Comparison of ENCODE assay signal across 29 cellular contexts in the genomic region with DNA sequence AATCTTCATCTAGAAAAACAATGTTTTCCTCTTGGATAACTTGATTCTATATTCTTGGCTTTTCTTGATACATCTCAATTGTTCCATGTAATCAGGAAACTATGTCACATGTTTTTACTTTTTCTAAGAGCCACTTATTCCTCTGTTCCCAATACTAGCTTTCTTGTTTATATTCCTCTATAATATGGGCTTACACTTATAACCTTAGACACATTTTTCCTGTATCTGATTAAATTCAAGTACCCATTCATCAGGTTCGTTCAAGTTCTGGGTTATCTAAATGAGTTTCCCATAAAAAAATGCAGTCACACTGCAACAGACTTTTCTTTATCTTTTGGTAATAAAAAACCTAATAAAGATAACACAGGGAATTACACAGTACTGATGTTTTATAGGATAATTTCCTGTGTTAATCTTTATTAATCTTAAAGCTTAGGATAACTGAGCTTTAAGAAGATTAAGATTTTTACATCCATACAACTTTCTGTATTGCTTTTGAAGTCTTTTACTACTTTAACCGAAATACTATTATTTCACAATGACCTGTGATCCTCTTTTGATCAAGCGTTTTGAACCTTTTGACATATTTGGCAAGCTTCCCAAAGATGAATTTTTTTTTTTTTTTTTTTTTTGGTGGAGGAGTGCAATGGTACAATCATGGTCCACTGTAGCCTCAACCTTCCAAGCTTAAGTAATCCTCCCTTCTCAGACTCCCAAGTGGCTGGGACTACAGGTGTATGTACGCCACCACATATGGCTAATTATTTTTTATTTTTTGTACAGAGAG. TPM values are rescaled to one million over a fixed set of nuclear protein-coding genes. Genes with fewer than 3 reads are reported as not detected.
DNase-seq lines count a peak whose midpoint lies in the region; ATAC-seq and TF ChIP-seq lines count a peak whose summit lies in the region.
"Had no signal": no experiment of that assay in that cellular context is flagged by ENCODE, and none has a peak within 500 bp of the region (broad histone marks: within the 10 kb centered on the region; RNA-seq: fewer than 3 reads in every experiment).

No MANE protein-coding gene starts in this region.

- DNase-seq in A172 (ENCODE audit: low spot score) (peak; percentile 10), HFFc6 (no peak), mesothelial cell of epicardium (ENCODE audit: low spot score in 2 of 2, unreplicated experiment in 2 of 2) (no peak), AG20443 (ENCODE audit: low spot score) (no peak), SKM-1 treated with dmso at 0.1 percent for 144 hours (lab: John Stamatoyannopoulos, UW; ENCODE audit: unreplicated experiment) (no peak), NCI-H1417 (lab: John Stamatoyannopoulos, UW) (no peak)
- no peak for DNase-seq in activated T-helper 1 cell treated with anti-CD3 and anti-CD28 coated beads, Interleukin-12 subunit alpha, Interleukin-12 subunit beta, Interleukin-2, Interleukin-4 antibody, amounts not matched to agents 30 ng/mL and 10 ng/mL and 1 ng/mL, durations not matched to agents 14 hours and 24 hours and 36 hours (ENCODE audit: low spot score)
- DNase-seq: activated CD4-positive, alpha-beta memory T cell treated with anti-CD3 and anti-CD28 coated beads for 36 hours; activated CD8-positive, alpha-beta memory T cell treated with anti-CD3 and anti-CD28 coated beads, Interleukin-2, amount 50 U/mL, for 4 hours; activated naive CD4-positive, alpha-beta T cell treated with anti-CD3 and anti-CD28 coated beads, Interleukin-2, amount 50 U/mL, for 16 hours; amniotic stem cell; Caco-2; DND-41; effector CD8-positive, alpha-beta T cell; erythroblast; foreskin fibroblast; heart right ventricle; Kasumi-1; NCI-H1048; NCI-H1694 treated with DMSO at 0.1 percent for 48 hours; NCI-H524; Peyer's patch; SIG-M5; stimulated activated naive CD8-positive, alpha-beta T cell treated with anti-CD3 and anti-CD28 coated beads, Interleukin-15, amount 100 ng/mL, for 72 hours; T-helper 1 cell had no signal

- peaks cover 3% of the 10 kb centered on the region for H3K36me3 Mint-ChIP-seq in HFFc6 (ENCODE audit: low read depth)
- H3K36me3 Mint-ChIP-seq in activated T-helper 1 cell treated with anti-CD3 and anti-CD28 coated beads, Interleukin-12 subunit alpha, Interleukin-12 subunit beta, Interleukin-2, Interleukin-4 antibody, amounts not matched to agents 30 ng/mL and 10 ng/mL and 1 ng/mL, durations not matched to agents 14 hours and 24 hours and 36 hours (ENCODE audit: low read depth), result peaks cover 20% of the 10 kb centered on the region
- H3K36me3 Mint-ChIP-seq in mesothelial cell of epicardium, result peaks cover 22% of the 10 kb centered on the region

- intact Hi-C loops in activated T-helper 1 cell treated with anti-CD3 and anti-CD28 coated beads, Interleukin-12 subunit alpha, Interleukin-12 subunit beta, Interleukin-2, Interleukin-4 antibody, amounts not matched to agents 30 ng/mL and 10 ng/mL and 1 ng/mL, durations not matched to agents 14 hours and 24 hours and 36 hours (cut with micrococcal nuclease), result loop anchor here (10.0 kb wide), 1 partner anchor 551 kb away; no protein-coding TSS in a partner anchor

- H3K4me3 Mint-ChIP-seq in HFFc6 (no peak overlapping the region), mesothelial cell of epicardium (no peak overlapping the region)
- H3K4me3 Mint-ChIP-seq in activated T-helper 1 cell treated with anti-CD3 and anti-CD28 coated beads, Interleukin-12 subunit alpha, Interleukin-12 subunit beta, Interleukin-2, Interleukin-4 antibody, amounts not matched to agents 30 ng/mL and 10 ng/mL and 1 ng/mL, durations not matched to agents 14 hours and 24 hours and 36 hours, result no peak overlapping the region
- H3K4me3 Mint-ChIP-seq: activated CD4-positive, alpha-beta memory T cell treated with anti-CD3 and anti-CD28 coated beads for 36 hours; stimulated activated naive CD8-positive, alpha-beta T cell treated with anti-CD3 and anti-CD28 coated beads, Interleukin-15, amount 100 ng/mL, for 72 hours had no signal

- H3K9me3 Mint-ChIP-seq in HFFc6, result peaks cover 3% of the 10 kb centered on the region
- H3K9me3 Mint-ChIP-seq in activated T-helper 1 cell treated with anti-CD3 and anti-CD28 coated beads, Interleukin-12 subunit alpha, Interleukin-12 subunit beta, Interleukin-2, Interleukin-4 antibody, amounts not matched to agents 30 ng/mL and 10 ng/mL and 1 ng/mL, durations not matched to agents 14 hours and 24 hours and 36 hours, result peaks cover 3% of the 10 kb centered on the region
- peaks cover 3% of the 10 kb centered on the region for H3K9me3 Mint-ChIP-seq in mesothelial cell of epicardium
- H3K9me3 Mint-ChIP-seq: activated CD4-positive, alpha-beta memory T cell treated with anti-CD3 and anti-CD28 coated beads for 36 hours had no signal

- TF ChIP-seq CTCF in HFFc6 (IDR thresholded peaks at IDR 0.05) (no peak), mesothelial cell of epicardium (IDR thresholded peaks at IDR 0.05; ENCODE audit: unreplicated experiment) (no peak)

- H3K27me3 Mint-ChIP-seq in HFFc6 (ENCODE audit: insufficient read depth) (no peaks in the 10 kb centered on the region), mesothelial cell of epicardium (ENCODE audit: low read depth) (peaks cover 2% of the 10 kb centered on the region)
- H3K27me3 Mint-ChIP-seq in activated T-helper 1 cell treated with anti-CD3 and anti-CD28 coated beads, Interleukin-12 subunit alpha, Interleukin-12 subunit beta, Interleukin-2, Interleukin-4 antibody, amounts not matched to agents 30 ng/mL and 10 ng/mL and 1 ng/mL, durations not matched to agents 14 hours and 24 hours and 36 hours (ENCODE audit: insufficient read depth), result no peaks in the 10 kb centered on the region
- H3K27me3 Mint-ChIP-seq: activated CD4-positive, alpha-beta memory T cell treated with anti-CD3 and anti-CD28 coated beads for 36 hours; stimulated activated naive CD8-positive, alpha-beta T cell treated with anti-CD3 and anti-CD28 coated beads, Interleukin-15, amount 100 ng/mL, for 72 hours had no signal

- peaks cover 6% of the 10 kb centered on the region for H3K4me1 Mint-ChIP-seq in HFFc6 (ENCODE audit: low read depth)
- H3K4me1 Mint-ChIP-seq in activated T-helper 1 cell treated with anti-CD3 and anti-CD28 coated beads, Interleukin-12 subunit alpha, Interleukin-12 subunit beta, Interleukin-2, Interleukin-4 antibody, amounts not matched to agents 30 ng/mL and 10 ng/mL and 1 ng/mL, durations not matched to agents 14 hours and 24 hours and 36 hours (ENCODE audit: low read depth), result peaks cover 7% of the 10 kb centered on the region
- H3K4me1 Mint-ChIP-seq in mesothelial cell of epicardium, result peaks cover 7% of the 10 kb centered on the region

- H3K27ac Mint-ChIP-seq in HFFc6 (peak overlapping the region; percentile 24), mesothelial cell of epicardium (peak overlapping the region; percentile 76)
- peak overlapping the region; percentile 55 for H3K27ac Mint-ChIP-seq in activated T-helper 1 cell treated with anti-CD3 and anti-CD28 coated beads, Interleukin-12 subunit alpha, Interleukin-12 subunit beta, Interleukin-2, Interleukin-4 antibody, amounts not matched to agents 30 ng/mL and 10 ng/mL and 1 ng/mL, durations not matched to agents 14 hours and 24 hours and 36 hours
- H3K27ac Mint-ChIP-seq: activated CD4-positive, alpha-beta memory T cell treated with anti-CD3 and anti-CD28 coated beads for 36 hours; stimulated activated naive CD8-positive, alpha-beta T cell treated with anti-CD3 and anti-CD28 coated beads, Interleukin-15, amount 100 ng/mL, for 72 hours had no signal

- ATAC-seq in GM21717 (IDR thresholded peaks at IDR 0.05; ENCODE audit: unreplicated experiment), result no peak
- ATAC-seq: HCT116; heart right ventricle; stimulated activated naive CD8-positive, alpha-beta T cell treated with anti-CD3 and anti-CD28 coated beads, Interleukin-15, amount 100 ng/mL, for 72 hours had no signal

RNA-seq across cellular contexts. Expression of a gene that starts 44.3 kb away (rescaled TPM):
- 0.26 TPM in 1 of 2 replicates, not detected in the other for total RNA-seq in A172 (2014; rRNA removed; shearing (Covaris generic))
- under 1 TPM in 1 of 6 experiments, not detected in 5; 0.09 TPM for total RNA-seq in HFFc6 (2021; fragmentation: NEBNext Ultra II Directional; extraction: Animal tissue kit (Norgen Biotek cat#: 25700))
- total RNA-seq in activated T-helper 1 cell treated with anti-CD3 and anti-CD28 coated beads, Interleukin-12 subunit alpha, Interleukin-12 subunit beta, Interleukin-2, Interleukin-4 antibody, amounts not matched to agents 30 ng/mL and 10 ng/mL and 1 ng/mL, durations not matched to agents 14 hours and 24 hours and 36 hours, result 0.18 and 0.42 TPM in 2 replicates
- total RNA-seq in mesothelial cell of epicardium, result 0.18 to 0.44 TPM (median 0.27 TPM) in 3 replicates
- total RNA-seq: activated CD4-positive, alpha-beta memory T cell treated with anti-CD3 and anti-CD28 coated beads for 36 hours; Caco-2; heart right ventricle; lung; skeletal muscle tissue had no signal

RNA-seq across cellular contexts. Expression of a gene that starts 54.0 kb away (rescaled TPM):
- 38.8 and 50.8 TPM in 2 replicates for total RNA-seq in A172 (2014; rRNA removed; shearing (Covaris generic))
- total RNA-seq in HFFc6 (2021; fragmentation: NEBNext Ultra II Directional; extraction: Animal tissue kit (Norgen Biotek cat#: 25700)), result 10 to 100 TPM; 23.1 to 40.8 (median 30.0) TPM
- 69.5 and 72.2 TPM in 2 replicates for total RNA-seq in activated T-helper 1 cell treated with anti-CD3 and anti-CD28 coated beads, Interleukin-12 subunit alpha, Interleukin-12 subunit beta, Interleukin-2, Interleukin-4 antibody, amounts not matched to agents 30 ng/mL and 10 ng/mL and 1 ng/mL, durations not matched to agents 14 hours and 24 hours and 36 hours
- 52.6 to 56.7 TPM (median 54.4 TPM) in 3 replicates for total RNA-seq in mesothelial cell of epicardium

Comparison
In these comparisons a context has a peak if more than half of its experiments do, and no peak if none do; other contexts are left out.
1. H3K27ac Mint-ChIP-seq: peak in every context shown above with its lines; median percentile 76 in mesothelial cell of epicardium; 55 in activated T-helper 1 cell treated with anti-CD3 and anti-CD28 coated beads, Interleukin-12 subunit alpha, Interleukin-12 subunit beta, Interleukin-2, Interleukin-4 antibody, amounts not matched to agents 30 ng/mL and 10 ng/mL and 1 ng/mL, durations not matched to agents 14 hours and 24 hours and 36 hours; 24 in HFFc6.